In genomic region chr7:47416454-47417121, GRCh38 we compare ENCODE assay signal across 23 cellular contexts.
DNase-seq lines count a peak whose midpoint lies in the region; ATAC-seq and TF ChIP-seq lines count a peak whose summit lies in the region.
"Had no signal": no experiment of that assay in that cellular context is flagged by ENCODE, and none has a peak within 500 bp of the region (broad histone marks: within the 10 kb centered on the region; RNA-seq: fewer than 3 reads in every experiment).

No MANE protein-coding gene starts in this region.

- peaks cover 6% of the 10 kb centered on the region for H3K4me1 Mint-ChIP-seq in neural progenitor cell
- no peaks in the 10 kb centered on the region for H3K4me1 Mint-ChIP-seq in mesothelial cell of epicardium

- H3K27me3 Mint-ChIP-seq in neural progenitor cell (ENCODE audit: insufficient read depth, low read depth) (peaks cover 1% of the 10 kb centered on the region), mesothelial cell of epicardium (ENCODE audit: low read depth) (no peaks in the 10 kb centered on the region)
- H3K27me3 Mint-ChIP-seq: activated CD4-positive, alpha-beta T cell treated with anti-CD3 and anti-CD28 coated beads for 36 hours had no signal

- in situ Hi-C loops in ACHN (cut with HindIII; ENCODE audit: low pct_ligation_motif_present, low pct_unique_long_range_greater_than_20kb, low sequenced_read_pairs) = no loop called here

- H3K9me3 Mint-ChIP-seq in neural progenitor cell (peaks cover 8% of the 10 kb centered on the region), mesothelial cell of epicardium (no peaks in the 10 kb centered on the region)
- H3K9me3 Mint-ChIP-seq: activated T-cell treated with anti-CD3 and anti-CD28 coated beads, Interleukin-2, amount 50 U/mL, for 72 hours had no signal

- H3K27me3 ChIP-seq in neural progenitor cell = no peaks in the 10 kb centered on the region

- H2AFZ ChIP-seq in neural progenitor cell (replicated peaks) = no peak overlapping the region

- no peak for TF ChIP-seq CTCF in coronary artery (IDR thresholded peaks at IDR 0.05)
- no peak for TF ChIP-seq CTCF in neural progenitor cell (IDR thresholded peaks at IDR 0.05)
- no peak for TF ChIP-seq CTCF in mesothelial cell of epicardium (IDR thresholded peaks at IDR 0.05; ENCODE audit: unreplicated experiment)

- H3K9me3 ChIP-seq in neural progenitor cell (ENCODE audit: low read depth) = no peaks in the 10 kb centered on the region

- H3K4me3 Mint-ChIP-seq in neural progenitor cell = no peak overlapping the region
- no peak overlapping the region for H3K4me3 Mint-ChIP-seq in mesothelial cell of epicardium
- H3K4me3 Mint-ChIP-seq: activated CD4-positive, alpha-beta T cell treated with anti-CD3 and anti-CD28 coated beads for 36 hours; activated naive CD4-positive, alpha-beta T cell treated with anti-CD3 and anti-CD28 coated beads for 36 hours; activated T-cell treated with anti-CD3 and anti-CD28 coated beads, Interleukin-2, amount 50 U/mL, for 72 hours had no signal

- no peak overlapping the region for H3K4me2 ChIP-seq in neural progenitor cell

- no peaks in the 10 kb centered on the region for H3K79me2 ChIP-seq in neural progenitor cell (ENCODE audit: low read depth)

- H3F3A ChIP-seq in neural progenitor cell (ENCODE audit: low read depth) = no peaks in the 10 kb centered on the region

- peaks cover 2% of the 10 kb centered on the region for H3K36me3 ChIP-seq in neural progenitor cell

- H3K27ac ChIP-seq in coronary artery = peak overlapping the region in 1 of 2 donors; percentile 44
- H3K27ac ChIP-seq in neural progenitor cell = no peak overlapping the region

- H3K36me3 Mint-ChIP-seq in neural progenitor cell (peaks cover 25% of the 10 kb centered on the region), mesothelial cell of epicardium (peaks cover 65% of the 10 kb centered on the region)

- no peak overlapping the region for H3K27ac Mint-ChIP-seq in neural progenitor cell
- no peak overlapping the region for H3K27ac Mint-ChIP-seq in mesothelial cell of epicardium
- H3K27ac Mint-ChIP-seq: activated CD4-positive, alpha-beta T cell treated with anti-CD3 and anti-CD28 coated beads for 36 hours; activated naive CD4-positive, alpha-beta T cell treated with anti-CD3 and anti-CD28 coated beads for 36 hours; activated T-cell treated with anti-CD3 and anti-CD28 coated beads, Interleukin-2, amount 50 U/mL, for 72 hours had no signal

- no peaks in the 10 kb centered on the region for H4K20me1 ChIP-seq in neural progenitor cell (ENCODE audit: low read depth)

- H3K4me1 ChIP-seq in neural progenitor cell = no peaks in the 10 kb centered on the region

- DNase-seq in ACHN = peak; percentile 10
- DNase-seq in LHCN-M2 (ENCODE audit: low read depth) = peak; percentile 46
- peak; percentile 71 for DNase-seq in coronary artery (ENCODE audit: low spot score)
- DNase-seq in neural progenitor cell (ENCODE audit: low spot score) = peak; percentile 19
- no peak for DNase-seq in T-helper 2 cell
- no peak for DNase-seq in mesothelial cell of epicardium (ENCODE audit: low spot score in 2 of 2, unreplicated experiment in 2 of 2)
- no peak for DNase-seq in NCI-H187 (lab: John Stamatoyannopoulos, UW)
- DNase-seq: activated CD4-positive, alpha-beta T cell treated with anti-CD3 and anti-CD28 coated beads for 36 hours; activated naive CD4-positive, alpha-beta T cell treated with anti-CD3 and anti-CD28 coated beads for 36 hours; activated T-cell treated with anti-CD3 and anti-CD28 coated beads, Interleukin-2, amount 50 U/mL, for 72 hours; amniotic stem cell; COR-L47; effector CD4-positive, alpha-beta T cell; hypothalamus; NCI-H187 treated with DMSO at 0.1 percent for 48 hours; NCI-H226; NCI-H748 treated with DMSO at 0.1 percent for 48 hours; right cardiac atrium; stimulated activated CD4-positive, alpha-beta T cell treated with anti-CD3 and anti-CD28 coated beads, Interleukin-15, amount 100 ng/mL, for 24 hours; stimulated activated CD8-positive, alpha-beta memory T cell treated with anti-CD3 and anti-CD28 coated beads, Interleukin-4, amount 100 ng/mL, for 48 hours had no signal

- H3K9ac ChIP-seq in neural progenitor cell = no peak overlapping the region

- no peak overlapping the region for H3K4me3 ChIP-seq in coronary artery
- no peak overlapping the region for H3K4me3 ChIP-seq in neural progenitor cell
- H3K4me3 ChIP-seq: lung had no signal

- ATAC-seq in HG03432 (IDR thresholded peaks at IDR 0.05; ENCODE audit: unreplicated experiment) = no peak
- ATAC-seq: activated CD4-positive, alpha-beta T cell treated with anti-CD3 and anti-CD28 coated beads for 36 hours; activated T-cell treated with anti-CD3 and anti-CD28 coated beads, Interleukin-2, amount 50 U/mL, for 72 hours; esophagus mucosa; right cardiac atrium had no signal

Comparison
In these comparisons a context has a peak if more than half of its experiments do, and no peak if none do; other contexts are left out.
1. DNase-seq: peak in ACHN (single experiment), LHCN-M2 (single experiment), coronary artery (single experiment) and neural progenitor cell (single experiment); none in T-helper 2 cell (0 of 5), mesothelial cell of epicardium (0 of 2) and NCI-H187 (0 of 2).